In genomic region chr10:121886997-121887622, GRCh38 we compare ENCODE assay signal across 8 cellular contexts. TPM values are rescaled to one million over a fixed set of nuclear protein-coding genes. Genes with fewer than 3 reads are reported as not detected.
A peak's percentile ranks its signal among the peaks of the same experiment; 100 is the strongest.
DNase-seq lines count a peak whose midpoint lies in the region; ATAC-seq and TF ChIP-seq lines count a peak whose summit lies in the region.

No MANE protein-coding gene starts in this region.

- no peaks in the 10 kb centered on the region for H3K27me3 Mint-ChIP-seq in natural killer cell (ENCODE audit: low read depth in 2 of 2)

- H3K36me3 ChIP-seq in HEK293 (ENCODE audit: control insufficient read depth in 2 of 2, insufficient read depth in 1 of 2, low read length in 2 of 2) (no peaks in the 10 kb centered on the region; a peak in 1 of 3 replicates), esophagus muscularis mucosa (peaks cover 5 to 47% (median 21%) of the 10 kb centered on the region in 4 donors), thyroid gland (no peaks in the 10 kb centered on the region)

- H3K4me3 Mint-ChIP-seq in natural killer cell = no peak overlapping the region

- H3K9me3 Mint-ChIP-seq in natural killer cell = no peaks in the 10 kb centered on the region

- CTCF ChIA-PET in HEK293 (lab: Yijun Ruan, JAX) = interaction anchor here (0.6 to 4.9 kb wide), 22 partner anchors 9 to 944 kb away, joined by 3 to 58 read pairs (median 4); no protein-coding TSS in a partner anchor

- H3K36me3 Mint-ChIP-seq in natural killer cell = no peaks in the 10 kb centered on the region

- H3K27ac Mint-ChIP-seq in natural killer cell = peak overlapping the region in 1 of 2 donors; percentile 50

- H3K4me1 Mint-ChIP-seq in natural killer cell = no peaks in the 10 kb centered on the region

- intact Hi-C loops in esophagus muscularis mucosa (cut with DNase I) (loop anchor here (5.0 to 10.0 kb wide), 2 partner anchors 152 to 945 kb away; no protein-coding TSS in a partner anchor), natural killer cell (cut with micrococcal nuclease) (no loop called here), thyroid gland (cut with DNase I) (loop anchor here (10.0 kb wide), 1 partner anchor 62 kb away; no protein-coding TSS in a partner anchor), posterior vena cava (cut with DNase I) (loop anchor here in 1 of 2 donors (5.0 kb wide), 1 partner anchor 940 kb away; no protein-coding TSS in a partner anchor)

- H3K27me3 ChIP-seq in esophagus muscularis mucosa = no peaks in the 10 kb centered on the region
- no peaks in the 10 kb centered on the region for H3K27me3 ChIP-seq in thyroid gland

- H3K9me3 ChIP-seq in HEK293 (ENCODE audit: control insufficient read depth, insufficient read depth, low read depth, low read length) (no peaks in the 10 kb centered on the region), esophagus muscularis mucosa (no peaks in the 10 kb centered on the region), thyroid gland (no peaks in the 10 kb centered on the region)

- H3K4me3 ChIP-seq in HEK293 (ENCODE audit: low read depth, low read length) (no peak overlapping the region), esophagus muscularis mucosa (no peak overlapping the region), thyroid gland (replicated peaks in 1 of 3) (no peak overlapping the region)

- H3K27ac ChIP-seq in HEK293 (ENCODE audit: extremely low read depth, low read depth, low read length) (no peak overlapping the region), esophagus muscularis mucosa (replicated peaks in 1 of 4) (no peak overlapping the region), thyroid gland (no peak overlapping the region)

- WGBS in esophagus muscularis mucosa = 49% methylated on average over 7 of the region's 7 CpGs
- 32 to 42% methylated on average over 7 of the region's 7 CpGs for WGBS in thyroid gland, 2 donors

- TF ChIP-seq EP300 in esophagus muscularis mucosa (IDR thresholded peaks at IDR 0.05) = no peak

- TF ChIP-seq CTCF in HEK293 (tag by site-specific recombination; IDR thresholded peaks at IDR 0.05) (peak; percentile 43; the same call in 1 of the 2 replicates), esophagus muscularis mucosa (IDR thresholded peaks at IDR 0.05) (peak; percentile 77 to 87 (median 85)), natural killer cell (IDR thresholded peaks at IDR 0.05) (peak; percentile 54), thyroid gland (IDR thresholded peaks at IDR 0.05) (peak; percentile 42 to 83 (median 76))

- POLR2A ChIA-PET in HEK293 (lab: Yijun Ruan, JAX) = no interaction called here

- H3K4me1 ChIP-seq in HEK293 (ENCODE audit: control insufficient read depth, insufficient read depth, low read length) (no peaks in the 10 kb centered on the region), esophagus muscularis mucosa (peaks cover 0 to 3% (median 0%) of the 10 kb centered on the region in 4 donors), thyroid gland (no peaks in the 10 kb centered on the region)

- TF ChIP-seq POLR2A in esophagus muscularis mucosa (IDR thresholded peaks at IDR 0.05; ENCODE audit: low read depth) (no peak), thyroid gland (IDR thresholded peaks at IDR 0.05) (no peak)

- peak; percentile 81 for DNase-seq in ELF-1 (ENCODE audit: low read depth, low spot score)
- peak; percentile 66 for DNase-seq in NCI-H82 (lab: John Stamatoyannopoulos, UW)
- peak; percentile 66 for DNase-seq in activated CD8-positive, alpha-beta memory T cell treated with anti-CD3 and anti-CD28 coated beads, Interleukin-2, amount 50 U/mL, for 48 hours
- no peak for DNase-seq in esophagus muscularis mucosa (ENCODE audit: extremely low spot score)
- peak; percentile 20 for DNase-seq in natural killer cell
- DNase-seq in thyroid gland = peak; percentile 59 to 70
- no peak for DNase-seq in posterior vena cava (ENCODE audit: low spot score)

- peak; percentile 64 to 80 (median 69) for ATAC-seq in natural killer cell

TF ChIP-seq in HEK293, 187 proteins besides CTCF, POLR2A, EP300 and RAD21 (continues in another document):
- TF ChIP-seq SP7 (tag by site-specific recombination; IDR thresholded peaks at IDR 0.05) (no peak), ZEB2 (tag by site-specific recombination; IDR thresholded peaks at IDR 0.05) (0 out of 2 replicates have a peak, but pooled peaks have one; percentile 16), ZIC2 (tag by site-specific recombination; IDR thresholded peaks at IDR 0.05) (no peak), ZNF664 (tag by site-specific recombination; IDR thresholded peaks at IDR 0.05) (no peak), ZNF776 (tag by site-specific recombination; IDR thresholded peaks at IDR 0.05; ENCODE audit: borderline replicate concordance) (no peak), PRDM6 (tag by site-specific recombination; IDR thresholded peaks at IDR 0.05) (no peak), ZNF645 (tag by site-specific recombination; IDR thresholded peaks at IDR 0.05) (no peak), ZNF626 (tag by site-specific recombination; IDR thresholded peaks at IDR 0.05) (no peak), ZNF10 (tag by site-specific recombination; IDR thresholded peaks at IDR 0.05) (no peak), ZNF707 (tag by site-specific recombination; IDR thresholded peaks at IDR 0.05) (no peak), ELK4 (IDR thresholded peaks at IDR 0.05; ENCODE audit: borderline replicate concordance, low read depth, low read length) (no peak), GLIS1 (tag by site-specific recombination; IDR thresholded peaks at IDR 0.05) (peak; percentile 18; the same call in 1 of the 2 replicates), ZBTB17 (tag by site-specific recombination; IDR thresholded peaks at IDR 0.05) (peak; percentile 20; the same call in 1 of the 2 replicates), MEIS1 (CRISPR knock-in tag; IDR thresholded peaks at IDR 0.05; ENCODE audit: borderline replicate concordance) (no peak), ZNF132 (tag by site-specific recombination; IDR thresholded peaks at IDR 0.05; ENCODE audit: borderline replicate concordance) (no peak), ZBTB6 (tag by site-specific recombination; IDR thresholded peaks at IDR 0.05) (no peak)

RNA-seq across cellular contexts. Expression of gene ATE1, which starts 40.7 kb away (rescaled TPM):
- total RNA-seq in esophagus muscularis mucosa (10 to 100 TPM; 27.8 to 29.5 (median 28.4) TPM), natural killer cell (10 to 100 TPM; 30.4 to 40.6 (median 30.5) TPM), thyroid gland (10 to 100 TPM; 47.3 to 66.0 (median 58.0) TPM), posterior vena cava (10 to 100 TPM; 25.6 to 32.4 TPM)

Comparison
In these comparisons a context has a peak if more than half of its experiments do, and no peak if none do; other contexts are left out.
1. DNase-seq: peak in ELF-1 (single experiment), NCI-H82 (single experiment), activated CD8-positive, alpha-beta memory T cell treated with anti-CD3 and anti-CD28 coated beads, Interleukin-2, amount 50 U/mL, for 48 hours (single experiment), natural killer cell (single experiment) and thyroid gland (2 of 2); none in esophagus muscularis mucosa (single experiment) and posterior vena cava (single experiment).
2. Peak in every context shown above with its lines, with median percentiles within 50 percentile points of each other: CTCF ChIP-seq.